10 cellular contexts compared by ENCODE assay signal in the genomic region with DNA sequence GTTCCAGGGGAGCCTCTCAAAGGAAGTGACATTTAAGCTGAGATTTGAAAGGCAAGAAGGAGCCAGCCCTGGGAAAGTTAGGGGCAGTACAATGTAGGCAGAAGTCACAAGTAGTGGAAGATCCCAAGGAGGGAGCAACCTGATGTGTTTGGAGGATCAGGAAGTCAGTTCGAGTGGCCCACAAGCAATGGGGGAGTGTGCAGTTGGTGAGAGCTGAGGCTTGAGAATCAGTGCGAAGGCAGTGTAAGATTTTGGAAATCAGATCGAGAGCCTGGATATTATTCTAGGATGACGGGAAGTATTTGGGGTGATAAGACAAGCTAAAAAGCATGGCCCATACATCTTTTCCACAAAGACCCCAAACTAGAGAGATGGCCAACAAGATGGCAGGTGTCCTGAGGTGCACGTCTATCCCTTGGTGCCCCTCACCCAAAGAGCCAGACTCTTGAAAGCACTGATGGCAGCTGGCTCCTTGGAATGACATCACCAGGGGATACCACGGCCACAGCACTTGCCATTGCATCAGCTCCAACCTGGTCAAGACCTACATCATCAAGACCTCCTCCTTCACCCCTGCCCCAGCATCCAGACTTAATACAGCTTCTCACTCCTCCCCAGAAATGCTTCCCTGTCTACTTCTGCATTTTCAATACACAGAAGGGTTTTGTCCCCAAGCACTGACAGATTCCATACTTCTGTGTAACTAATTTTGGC.
DNase-seq lines count a peak whose midpoint lies in the region; ATAC-seq lines count a peak whose summit lies in the region.
"Had no signal": no experiment of that assay in that cellular context is flagged by ENCODE, and none has a peak within 500 bp of the region (broad histone marks: within the 10 kb centered on the region; RNA-seq: fewer than 3 reads in every experiment).

No MANE protein-coding gene starts in this region.

- intact Hi-C loops in activated naive CD4-positive, alpha-beta T cell treated with anti-CD3 and anti-CD28 coated beads for 36 hours (cut with micrococcal nuclease), result no loop called here

- no peak for DNase-seq in activated naive CD4-positive, alpha-beta T cell treated with anti-CD3 and anti-CD28 coated beads for 36 hours
- no peak for DNase-seq in activated naive CD4-positive, alpha-beta T cell treated with anti-CD3 and anti-CD28 coated beads, Interleukin-2, amount 50 U/mL, for 16 hours
- peak; percentile 63 for DNase-seq in RPMI8226
- DNase-seq in stimulated activated CD4-positive, alpha-beta T cell treated with anti-CD3 and anti-CD28 coated beads, Interleukin-2, amount 100 ng/mL, for 24 hours, result no peak
- DNase-seq in NCI-H446 treated with DMSO at 0.1 percent for 48 hours (lab: John Stamatoyannopoulos, UW), result no peak
- DNase-seq: occipital lobe had no signal

- peaks cover 50% of the 10 kb centered on the region for H3K4me1 Mint-ChIP-seq in activated naive CD4-positive, alpha-beta T cell treated with anti-CD3 and anti-CD28 coated beads for 36 hours (ENCODE audit: low read depth)

- H3K27me3 ChIP-seq in skeletal muscle tissue (ENCODE audit: control insufficient read depth in 3 of 3, insufficient read depth in 3 of 3, low read length in 3 of 3), result no peaks in the 10 kb centered on the region
- H3K27me3 ChIP-seq: body of pancreas had no signal

- H3K4me3 ChIP-seq in skeletal muscle tissue (ENCODE audit: low read length in 3 of 3), result peak overlapping the region in 1 of 3 donors; percentile 25
- H3K4me3 ChIP-seq: body of pancreas had no signal

- no peaks in the 10 kb centered on the region for H3K9me3 ChIP-seq in skeletal muscle tissue (ENCODE audit: control insufficient read depth in 3 of 3, low read length in 3 of 3)
- H3K9me3 ChIP-seq: body of pancreas had no signal

- peaks cover 17 to 43% (median 26%) of the 10 kb centered on the region in 3 donors for H3K4me1 ChIP-seq in skeletal muscle tissue (ENCODE audit: control insufficient read depth in 3 of 3, insufficient read depth in 3 of 3, low read length in 3 of 3)

- no peaks in the 10 kb centered on the region for H3K36me3 ChIP-seq in skeletal muscle tissue (ENCODE audit: control insufficient read depth in 3 of 3, insufficient read depth in 3 of 3, low read length in 3 of 3)

- ATAC-seq in HG02973 (IDR thresholded peaks at IDR 0.05; ENCODE audit: unreplicated experiment), result peak; percentile 29
- ATAC-seq in HG03521 (IDR thresholded peaks at IDR 0.05; ENCODE audit: unreplicated experiment), result no peak
- ATAC-seq: body of pancreas had no signal

- H3K27me3 Mint-ChIP-seq in activated naive CD4-positive, alpha-beta T cell treated with anti-CD3 and anti-CD28 coated beads for 36 hours (ENCODE audit: low read depth), result no peaks in the 10 kb centered on the region

- no peak overlapping the region for H3K4me3 Mint-ChIP-seq in activated naive CD4-positive, alpha-beta T cell treated with anti-CD3 and anti-CD28 coated beads for 36 hours

- peak overlapping the region; percentile 94 for H3K27ac ChIP-seq in skeletal muscle tissue (ENCODE audit: low read depth, low read length)
- H3K27ac ChIP-seq: body of pancreas had no signal

- CTCF ChIA-PET in activated naive CD4-positive, alpha-beta T cell treated with anti-CD3 and anti-CD28 coated beads for 36 hours (lab: Charles Lee), result interaction anchor here (1.0 kb wide), 1 partner anchor 126 kb away, joined by 4 read pairs; no protein-coding TSS in a partner anchor

- H3K27ac Mint-ChIP-seq in activated naive CD4-positive, alpha-beta T cell treated with anti-CD3 and anti-CD28 coated beads for 36 hours, result peak overlapping the region; percentile 19

- peaks cover 2% of the 10 kb centered on the region for H3K9me3 Mint-ChIP-seq in activated naive CD4-positive, alpha-beta T cell treated with anti-CD3 and anti-CD28 coated beads for 36 hours

- peak overlapping the region in 2 of 3 donors; percentile 24 to 43 for H3K9ac ChIP-seq in skeletal muscle tissue (ENCODE audit: low read depth in 1 of 3, low read length in 3 of 3)

- H3K36me3 Mint-ChIP-seq in activated naive CD4-positive, alpha-beta T cell treated with anti-CD3 and anti-CD28 coated beads for 36 hours (ENCODE audit: low read depth), result peaks cover 6% of the 10 kb centered on the region
